ENCODE assay signal across 21 cellular contexts in the genomic region with DNA sequence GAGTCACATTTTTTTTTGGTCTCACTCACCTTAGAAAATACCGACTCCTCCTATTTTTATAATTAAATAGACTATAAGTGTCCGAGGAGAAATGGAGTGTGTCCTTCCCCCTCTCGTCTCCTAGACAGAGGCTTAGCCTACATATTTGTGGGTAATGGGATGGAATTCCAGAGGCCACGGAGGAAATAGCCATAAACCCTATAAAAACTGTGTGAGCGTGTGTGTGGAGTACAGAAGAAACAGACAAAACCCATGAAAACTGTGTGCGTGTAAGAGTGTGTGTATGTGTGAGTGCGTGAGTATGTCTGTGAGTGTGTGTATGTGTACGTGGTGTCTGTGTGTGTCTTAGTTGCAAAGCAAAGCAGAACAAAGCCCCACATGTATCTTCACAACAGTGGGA.
"Had no signal": no experiment of that assay in that cellular context is flagged by ENCODE, and none has a peak within 500 bp of the region (broad histone marks: within the 10 kb centered on the region; RNA-seq: fewer than 3 reads in every experiment).

No MANE protein-coding gene starts in this region.

- H3K27ac Mint-ChIP-seq: activated B cell treated with CpG ODN at 0.5 μM for 24 hours; activated CD8-positive, alpha-beta T cell treated with anti-CD3 and anti-CD28 coated beads, Interleukin-2, amount 10 ng/mL, durations not matched to agents 7 days and 5 days; activated naive CD4-positive, alpha-beta T cell treated with anti-CD3 and anti-CD28 coated beads, Interleukin-2, amount 50 U/mL, for 72 hours; endodermal cell; naive thymus-derived CD4-positive, alpha-beta T cell; T-helper 17 cell had no signal

- ATAC-seq: activated CD8-positive, alpha-beta T cell treated with anti-CD3 and anti-CD28 coated beads, Interleukin-2, amount 10 ng/mL, durations not matched to agents 7 days and 5 days; activated naive CD4-positive, alpha-beta T cell treated with anti-CD3 and anti-CD28 coated beads, Interleukin-2, amount 50 U/mL, for 72 hours; gastroesophageal sphincter; left colon; naive thymus-derived CD4-positive, alpha-beta T cell; T-helper 17 cell had no signal

- DNase-seq: activated B cell treated with CpG ODN at 0.5 μM for 24 hours; activated CD4-positive, alpha-beta T cell treated with anti-CD3 and anti-CD28 coated beads for 48 hours; activated CD8-positive, alpha-beta memory T cell treated with anti-CD3 and anti-CD28 coated beads, Interleukin-2, amount 50 U/mL, for 4 hours; activated CD8-positive, alpha-beta T cell treated with anti-CD3 and anti-CD28 coated beads, Interleukin-2, amount 10 ng/mL, durations not matched to agents 7 days and 5 days; activated effector memory CD4-positive, alpha-beta T cell treated with anti-CD3 and anti-CD28 coated beads, Interleukin-2, amount 50 U/mL, for 16 hours; activated T-cell treated with anti-CD3 and anti-CD28 coated beads, Interleukin-2, amount 50 U/mL, for 48 hours; amygdala; endodermal cell; left colon; naive thymus-derived CD4-positive, alpha-beta T cell; small intestine; stimulated activated CD4-positive, alpha-beta T cell treated with anti-CD3 and anti-CD28 coated beads, Interleukin-4, amount 100 ng/mL, for 4 hours; stimulated activated CD8-positive, alpha-beta memory T cell treated with anti-CD3 and anti-CD28 coated beads, Interleukin-4, amount 100 ng/mL, for 48 hours; stimulated activated naive CD4-positive, alpha-beta T cell treated with Interleukin-2 at 50 U/mL for 16 hours; T-helper 17 cell; trophoblast cell had no signal

- H3K36me3 ChIP-seq: gastroesophageal sphincter, right atrium auricular region had no signal

- H3K9me3 ChIP-seq: gastroesophageal sphincter, right atrium auricular region had no signal

- H3K4me3 Mint-ChIP-seq: activated B cell treated with CpG ODN at 0.5 μM for 24 hours; activated CD8-positive, alpha-beta T cell treated with anti-CD3 and anti-CD28 coated beads, Interleukin-2, amount 10 ng/mL, durations not matched to agents 7 days and 5 days; endodermal cell; naive thymus-derived CD4-positive, alpha-beta T cell; T-helper 17 cell had no signal

- H3K36me3 Mint-ChIP-seq: activated naive CD4-positive, alpha-beta T cell treated with anti-CD3 and anti-CD28 coated beads, Interleukin-2, amount 50 U/mL, for 72 hours; naive thymus-derived CD4-positive, alpha-beta T cell had no signal

- H3K4me1 ChIP-seq: gastroesophageal sphincter, parathyroid adenoma, right atrium auricular region had no signal

- H3K4me1 Mint-ChIP-seq: activated B cell treated with CpG ODN at 0.5 μM for 24 hours; naive thymus-derived CD4-positive, alpha-beta T cell had no signal

- H3K4me3 ChIP-seq: gastroesophageal sphincter, lung, right atrium auricular region had no signal

- H3K27me3 Mint-ChIP-seq: activated B cell treated with CpG ODN at 0.5 μM for 24 hours had no signal

- H3K27me3 ChIP-seq: gastroesophageal sphincter, right atrium auricular region had no signal

- H3K79me2 ChIP-seq: parathyroid adenoma had no signal

- H3K9ac ChIP-seq: parathyroid adenoma had no signal

- H2AFZ ChIP-seq: parathyroid adenoma had no signal

- H3K27ac ChIP-seq: gastroesophageal sphincter, parathyroid adenoma, right atrium auricular region had no signal

- H3K9me3 Mint-ChIP-seq: endodermal cell had no signal
